Comparison of ENCODE assay signal across 2 cellular contexts in the genomic region with DNA sequence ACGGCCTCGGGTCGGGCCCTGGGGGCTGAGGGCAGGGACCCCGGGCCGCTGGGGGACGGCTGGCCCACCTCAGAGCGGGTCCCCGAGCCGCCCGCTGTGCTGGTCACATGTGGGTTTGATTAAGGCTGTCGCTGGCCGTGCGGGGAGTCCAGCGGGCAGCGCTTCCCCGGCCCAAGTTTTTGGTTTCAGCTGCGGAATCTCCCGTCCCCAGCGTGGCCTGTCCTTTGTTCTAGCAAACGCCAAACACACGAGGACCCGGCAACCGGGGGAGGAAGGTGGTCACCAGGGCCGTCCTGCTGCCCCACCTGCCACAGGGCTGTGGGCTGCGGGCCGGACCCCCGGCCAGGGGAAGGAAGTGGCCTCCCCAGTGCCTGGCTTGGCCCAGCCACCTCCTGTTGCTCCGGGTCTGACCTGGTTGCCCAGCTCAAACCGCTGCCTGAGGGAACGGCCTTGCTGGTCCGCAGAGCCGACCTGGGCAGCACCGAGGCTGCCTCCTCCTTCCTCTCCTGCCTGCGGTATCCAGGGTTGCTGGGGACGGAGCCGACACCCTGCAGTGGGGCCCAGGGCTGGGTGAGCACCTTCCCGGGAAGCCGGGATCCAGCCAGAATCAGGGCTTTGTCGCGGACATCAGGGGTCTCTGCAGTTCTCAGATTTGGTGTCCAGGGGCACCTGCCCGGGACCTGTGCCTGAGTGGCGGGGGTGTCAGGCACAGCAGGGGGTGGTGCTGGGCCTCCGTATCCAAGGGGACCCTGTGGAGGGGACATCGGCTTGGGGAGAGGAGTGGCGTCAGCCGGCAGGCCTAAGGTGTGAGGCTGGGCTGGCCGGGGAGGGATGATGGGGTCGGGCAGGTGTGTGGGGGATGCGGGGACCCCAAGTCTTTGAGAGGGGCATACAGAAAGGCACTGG.
TF ChIP-seq lines count a peak whose summit lies in the region.

No MANE protein-coding gene starts in this region.

TF ChIP-seq in HepG2, 621 proteins besides CTCF, POLR2A, EP300 and RAD21 (continues in another document):
- TF ChIP-seq ZNF761 (CRISPR knock-in tag; conservative IDR thresholded peaks at IDR 0.05) (no peak), ZNF501 (CRISPR knock-in tag; IDR thresholded peaks at IDR 0.05) (peak; percentile 51), ARID2 (CRISPR knock-in tag; IDR thresholded peaks at IDR 0.05; ENCODE audit: borderline replicate concordance) (no peak), ISL2 (CRISPR knock-in tag; IDR thresholded peaks at IDR 0.05) (no peak), ZNF605 (CRISPR knock-in tag; IDR thresholded peaks at IDR 0.05) (0 out of 2 replicates have a peak, but pooled peaks have one; percentile 44), SAFB2 (CRISPR knock-in tag; IDR thresholded peaks at IDR 0.05; ENCODE audit: borderline replicate concordance, low read depth) (peak; percentile 23; the same call in 1 of the 2 replicates), ATF1 (CRISPR knock-in tag; IDR thresholded peaks at IDR 0.05) (no peak), POGZ (CRISPR knock-in tag; IDR thresholded peaks at IDR 0.05) (no peak), KLF13 (CRISPR knock-in tag; IDR thresholded peaks at IDR 0.05) (no peak), ZNF451 (CRISPR knock-in tag; IDR thresholded peaks at IDR 0.05) (no peak), IRF2 (CRISPR knock-in tag; IDR thresholded peaks at IDR 0.05) (no peak), PAF1 (CRISPR knock-in tag; IDR thresholded peaks at IDR 0.05) (no peak), SIN3B (IDR thresholded peaks at IDR 0.05; ENCODE audit: low read length) (no peak), RBFOX2 (IDR thresholded peaks at IDR 0.05; ENCODE audit: low read depth, low read length) (peak; percentile 50; the same call in 1 of the 2 replicates)
- TF ChIP-seq, protein P1, sequence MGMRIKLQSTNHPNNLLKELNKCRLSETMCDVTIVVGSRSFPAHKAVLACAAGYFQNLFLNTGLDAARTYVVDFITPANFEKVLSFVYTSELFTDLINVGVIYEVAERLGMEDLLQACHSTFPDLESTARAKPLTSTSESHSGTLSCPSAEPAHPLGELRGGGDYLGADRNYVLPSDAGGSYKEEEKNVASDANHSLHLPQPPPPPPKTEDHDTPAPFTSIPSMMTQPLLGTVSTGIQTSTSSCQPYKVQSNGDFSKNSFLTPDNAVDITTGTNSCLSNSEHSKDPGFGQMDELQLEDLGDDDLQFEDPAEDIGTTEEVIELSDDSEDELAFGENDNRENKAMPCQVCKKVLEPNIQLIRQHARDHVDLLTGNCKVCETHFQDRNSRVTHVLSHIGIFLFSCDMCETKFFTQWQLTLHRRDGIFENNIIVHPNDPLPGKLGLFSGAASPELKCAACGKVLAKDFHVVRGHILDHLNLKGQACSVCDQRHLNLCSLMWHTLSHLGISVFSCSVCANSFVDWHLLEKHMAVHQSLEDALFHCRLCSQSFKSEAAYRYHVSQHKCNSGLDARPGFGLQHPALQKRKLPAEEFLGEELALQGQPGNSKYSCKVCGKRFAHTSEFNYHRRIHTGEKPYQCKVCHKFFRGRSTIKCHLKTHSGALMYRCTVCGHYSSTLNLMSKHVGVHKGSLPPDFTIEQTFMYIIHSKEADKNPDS (CRISPR knock-in tag; IDR thresholded peaks at IDR 0.05), result no peak
- TF ChIP-seq, protein P2, sequence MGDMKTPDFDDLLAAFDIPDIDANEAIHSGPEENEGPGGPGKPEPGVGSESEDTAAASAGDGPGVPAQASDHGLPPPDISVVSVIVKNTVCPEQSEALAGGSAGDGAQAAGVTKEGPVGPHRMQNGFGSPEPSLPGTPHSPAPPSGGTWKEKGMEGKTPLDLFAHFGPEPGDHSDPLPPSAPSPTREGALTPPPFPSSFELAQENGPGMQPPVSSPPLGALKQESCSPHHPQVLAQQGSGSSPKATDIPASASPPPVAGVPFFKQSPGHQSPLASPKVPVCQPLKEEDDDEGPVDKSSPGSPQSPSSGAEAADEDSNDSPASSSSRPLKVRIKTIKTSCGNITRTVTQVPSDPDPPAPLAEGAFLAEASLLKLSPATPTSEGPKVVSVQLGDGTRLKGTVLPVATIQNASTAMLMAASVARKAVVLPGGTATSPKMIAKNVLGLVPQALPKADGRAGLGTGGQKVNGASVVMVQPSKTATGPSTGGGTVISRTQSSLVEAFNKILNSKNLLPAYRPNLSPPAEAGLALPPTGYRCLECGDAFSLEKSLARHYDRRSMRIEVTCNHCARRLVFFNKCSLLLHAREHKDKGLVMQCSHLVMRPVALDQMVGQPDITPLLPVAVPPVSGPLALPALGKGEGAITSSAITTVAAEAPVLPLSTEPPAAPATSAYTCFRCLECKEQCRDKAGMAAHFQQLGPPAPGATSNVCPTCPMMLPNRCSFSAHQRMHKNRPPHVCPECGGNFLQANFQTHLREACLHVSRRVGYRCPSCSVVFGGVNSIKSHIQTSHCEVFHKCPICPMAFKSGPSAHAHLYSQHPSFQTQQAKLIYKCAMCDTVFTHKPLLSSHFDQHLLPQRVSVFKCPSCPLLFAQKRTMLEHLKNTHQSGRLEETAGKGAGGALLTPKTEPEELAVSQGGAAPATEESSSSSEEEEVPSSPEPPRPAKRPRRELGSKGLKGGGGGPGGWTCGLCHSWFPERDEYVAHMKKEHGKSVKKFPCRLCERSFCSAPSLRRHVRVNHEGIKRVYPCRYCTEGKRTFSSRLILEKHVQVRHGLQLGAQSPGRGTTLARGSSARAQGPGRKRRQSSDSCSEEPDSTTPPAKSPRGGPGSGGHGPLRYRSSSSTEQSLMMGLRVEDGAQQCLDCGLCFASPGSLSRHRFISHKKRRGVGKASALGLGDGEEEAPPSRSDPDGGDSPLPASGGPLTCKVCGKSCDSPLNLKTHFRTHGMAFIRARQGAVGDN (CRISPR knock-in tag; IDR thresholded peaks at IDR 0.05), result peak; percentile 85
- TF ChIP-seq, protein P3, sequence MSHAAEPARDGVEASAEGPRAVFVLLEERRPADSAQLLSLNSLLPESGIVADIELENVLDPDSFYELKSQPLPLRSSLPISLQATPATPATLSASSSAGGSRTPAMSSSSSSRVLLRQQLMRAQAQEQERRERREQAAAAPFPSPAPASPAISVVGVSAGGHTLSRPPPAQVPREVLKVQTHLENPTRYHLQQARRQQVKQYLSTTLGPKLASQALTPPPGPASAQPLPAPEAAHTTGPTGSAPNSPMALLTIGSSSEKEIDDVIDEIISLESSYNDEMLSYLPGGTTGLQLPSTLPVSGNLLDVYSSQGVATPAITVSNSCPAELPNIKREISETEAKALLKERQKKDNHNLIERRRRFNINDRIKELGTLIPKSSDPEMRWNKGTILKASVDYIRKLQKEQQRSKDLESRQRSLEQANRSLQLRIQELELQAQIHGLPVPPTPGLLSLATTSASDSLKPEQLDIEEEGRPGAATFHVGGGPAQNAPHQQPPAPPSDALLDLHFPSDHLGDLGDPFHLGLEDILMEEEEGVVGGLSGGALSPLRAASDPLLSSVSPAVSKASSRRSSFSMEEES (CRISPR knock-in tag; IDR thresholded peaks at IDR 0.05), result no peak

TF ChIP-seq in SK-N-SH treated with all-trans-retinoic acid at 6 μM for 48 hours, 23 proteins besides CTCF, POLR2A, EP300 and RAD21:
- TF ChIP-seq ZC3H10 (CRISPR knock-in tag; IDR thresholded peaks at IDR 0.05) (no peak), TCF4 (CRISPR knock-in tag; IDR thresholded peaks at IDR 0.05; ENCODE audit: borderline replicate concordance) (peak; percentile 64)
